8 cellular contexts compared by ENCODE assay signal in the genomic region with DNA sequence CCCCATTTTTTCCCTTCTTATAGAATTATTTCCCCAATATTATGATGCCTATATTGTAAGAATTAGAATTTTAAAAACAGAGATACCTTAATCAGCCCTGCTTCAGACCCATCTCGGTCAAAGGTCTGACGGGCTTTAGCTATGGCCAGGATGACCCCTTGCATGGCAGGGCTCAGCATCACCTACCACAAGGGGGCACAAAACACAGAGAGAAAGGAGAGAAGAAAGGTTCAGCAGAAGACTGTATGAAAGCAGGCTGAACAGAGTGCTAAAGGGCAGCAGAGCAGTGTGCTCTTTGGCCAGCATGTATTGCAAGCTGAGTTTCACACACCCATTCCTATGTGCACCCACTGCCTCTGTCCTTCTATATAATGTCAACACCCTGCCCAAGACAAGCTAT. TPM values are rescaled to one million over a fixed set of nuclear protein-coding genes. Genes with fewer than 3 reads are reported as not detected.
DNase-seq lines count a peak whose midpoint lies in the region; ATAC-seq lines count a peak whose summit lies in the region.

No MANE protein-coding gene starts in this region.

- peak; percentile 8 for DNase-seq in stimulated activated CD4-positive, alpha-beta T cell treated with anti-CD3 and anti-CD28 coated beads, Interleukin-15, amount 100 ng/mL, for 24 hours
- no peak for DNase-seq in stimulated activated CD4-positive, alpha-beta T cell treated with anti-CD3 and anti-CD28 coated beads, Interleukin-12 subunit alpha, Interleukin-12 subunit beta, amount 100 ng/mL, for 4 hours
- DNase-seq in M059J (ENCODE audit: low read depth) (peak; percentile 40), amniotic epithelial cell (ENCODE audit: low read depth) (peak; percentile 37), left lobe of liver (ENCODE audit: low spot score) (peak; percentile 49)
- DNase-seq in activated CD8-positive, alpha-beta memory T cell treated with anti-CD3 and anti-CD28 coated beads, Interleukin-2, amount 50 U/mL, for 4 hours = no peak

- peak; percentile 99 for ATAC-seq in left lobe of liver
- ATAC-seq in HG02623 (IDR thresholded peaks at IDR 0.05; ENCODE audit: unreplicated experiment) = no peak
- no peak for ATAC-seq in HG03039 (IDR thresholded peaks at IDR 0.05; ENCODE audit: unreplicated experiment)

RNA-seq across cellular contexts. Expression of a gene that starts 26.8 kb away (rescaled TPM):
- not detected in 2 replicates for total RNA-seq in M059J (2014; rRNA removed; shearing (Covaris generic))
- not detected for total RNA-seq in left lobe of liver

RNA-seq across cellular contexts. Expression of a gene that starts 32.9 kb away (rescaled TPM):
- 32.8 and 43.2 TPM in 2 replicates for total RNA-seq in M059J (2014; rRNA removed; shearing (Covaris generic))
- 6.3 TPM for total RNA-seq in left lobe of liver

Comparison
In these comparisons a context has a peak if more than half of its experiments do, and no peak if none do; other contexts are left out.
1. DNase-seq: peak in stimulated activated CD4-positive, alpha-beta T cell treated with anti-CD3 and anti-CD28 coated beads, Interleukin-15, amount 100 ng/mL, for 24 hours (single experiment), M059J (single experiment), amniotic epithelial cell (single experiment) and left lobe of liver (single experiment); none in stimulated activated CD4-positive, alpha-beta T cell treated with anti-CD3 and anti-CD28 coated beads, Interleukin-12 subunit alpha, Interleukin-12 subunit beta, amount 100 ng/mL, for 4 hours (single experiment) and activated CD8-positive, alpha-beta memory T cell treated with anti-CD3 and anti-CD28 coated beads, Interleukin-2, amount 50 U/mL, for 4 hours (single experiment).